14 cellular contexts compared by ENCODE assay signal in the genomic region with DNA sequence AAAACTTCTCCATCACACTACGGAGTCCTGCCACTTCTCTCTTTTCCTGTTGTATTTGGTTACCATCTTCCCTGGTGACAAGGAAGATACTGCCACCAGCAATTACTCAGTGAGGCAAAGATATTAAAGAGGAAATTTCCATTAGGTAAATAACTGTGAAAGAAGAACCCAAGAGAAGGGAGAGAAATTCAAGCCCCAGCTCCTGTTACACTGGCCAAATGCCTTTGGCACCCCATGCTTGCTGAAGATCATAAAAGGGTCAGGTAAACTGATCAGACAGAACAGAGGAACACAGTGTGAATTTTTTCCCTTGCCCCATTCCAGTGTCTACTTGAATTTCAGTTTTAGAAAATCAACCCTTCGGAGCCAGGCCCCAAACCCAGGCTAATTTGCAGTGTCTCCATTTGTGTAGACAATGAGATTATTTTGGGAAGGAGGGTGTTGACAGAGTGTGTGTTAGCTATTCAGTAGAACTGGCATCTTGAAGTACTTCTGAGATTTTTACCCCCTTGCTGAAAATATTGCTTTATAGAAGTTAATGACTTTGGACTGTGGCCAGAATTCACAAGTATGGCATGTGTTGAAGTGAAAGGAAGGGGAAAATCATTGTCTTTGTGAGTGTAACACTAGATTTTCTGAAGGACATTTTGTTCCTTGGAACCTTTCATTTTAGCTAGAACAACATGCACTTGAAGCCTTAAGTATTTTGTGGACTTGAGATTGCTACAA.
A peak's percentile ranks its signal among the peaks of the same experiment; 100 is the strongest.
DNase-seq lines count a peak whose midpoint lies in the region; ATAC-seq, FAIRE-seq and TF ChIP-seq lines count a peak whose summit lies in the region.
"Had no signal": no experiment of that assay in that cellular context is flagged by ENCODE, and none has a peak within 500 bp of the region (broad histone marks: within the 10 kb centered on the region; RNA-seq: fewer than 3 reads in every experiment).

No MANE protein-coding gene starts in this region.

- H3K9ac ChIP-seq in endothelial cell of umbilical vein (replicated peaks; ENCODE audit: extremely low read depth, insufficient read depth, low read length) = no peak overlapping the region

- no peak overlapping the region for H3K4me3 ChIP-seq in endothelial cell of umbilical vein (replicated peaks in 1 of 3; ENCODE audit: insufficient read depth in 1 of 3, low read depth in 1 of 3, low read length in 3 of 3)
- peak overlapping the region in 1 of 4 donors; percentile 17 for H3K4me3 ChIP-seq in gastrocnemius medialis
- H3K4me3 ChIP-seq: body of pancreas, SJSA1, smooth muscle cell had no signal

- H3K9me3 ChIP-seq in endothelial cell of umbilical vein (replicated peaks; ENCODE audit: control insufficient read depth, insufficient read depth, low read length) (no peaks in the 10 kb centered on the region), gastrocnemius medialis (no peaks in the 10 kb centered on the region)
- H3K9me3 ChIP-seq: body of pancreas, SJSA1 had no signal

- H3K27ac ChIP-seq in endothelial cell of umbilical vein (ENCODE audit: insufficient read depth, low read depth, low read length) = no peak overlapping the region
- peak overlapping the region; percentile 84 to 91 (median 90) for H3K27ac ChIP-seq in gastrocnemius medialis
- H3K27ac ChIP-seq: body of pancreas, SJSA1 had no signal

- no peak for TF ChIP-seq POLR2A in endothelial cell of umbilical vein (IDR thresholded peaks at IDR 0.05; ENCODE audit: low read depth, low read length)
- peak in 1 of 2 donors; percentile 18 for TF ChIP-seq POLR2A in gastrocnemius medialis (IDR thresholded peaks at IDR 0.05)

- ATAC-seq in gastrocnemius medialis (peak; percentile 63 to 64), HG03565 (IDR thresholded peaks at IDR 0.05; ENCODE audit: unreplicated experiment) (no peak)
- ATAC-seq: body of pancreas had no signal

- in situ Hi-C loops in gastrocnemius medialis (cut with MboI; ENCODE audit: low sequenced_read_pairs in 4 of 4) = no loop called here

- H3K27me3 ChIP-seq in endothelial cell of umbilical vein (ENCODE audit: control insufficient read depth in 2 of 2, insufficient read depth in 2 of 2, low read length in 2 of 2) (no peaks in the 10 kb centered on the region), gastrocnemius medialis (no peaks in the 10 kb centered on the region)
- H3K27me3 ChIP-seq: body of pancreas, SJSA1 had no signal

- no peaks in the 10 kb centered on the region for H3K79me2 ChIP-seq in endothelial cell of umbilical vein (ENCODE audit: control insufficient read depth, insufficient read depth, low read length)

- FAIRE-seq in endothelial cell of umbilical vein (lab: Jason Lieb, UNC) = no peak
- FAIRE-seq: A204.1 had no signal

- no peak for TF ChIP-seq CTCF in endothelial cell of umbilical vein (IDR thresholded peaks at IDR 0.05; ENCODE audit: extremely low read depth in 1 of 2, insufficient read depth in 1 of 2, low read depth in 1 of 2, low read length in 2 of 2)
- TF ChIP-seq CTCF in gastrocnemius medialis (IDR thresholded peaks at IDR 0.05 in 4 of 5, conservative IDR thresholded peaks at IDR 0.05 in 1 of 5) = peak in 1 of 5 experiments; percentile 9

- no TSS peak for BruUV-seq in endothelial cell of umbilical vein (replicated peaks; lab: Mats Ljungman, UMichigan)

- no peak overlapping the region for H2AFZ ChIP-seq in endothelial cell of umbilical vein (ENCODE audit: low read depth, low read length)

- DNase-seq in NCI-H2029 treated with DMSO at 0.1 percent for 48 hours (lab: John Stamatoyannopoulos, UW) (peak; percentile 22), NCI-H2029 (lab: John Stamatoyannopoulos, UW) (no peak), NCI-H1092 treated with DMSO at 0.1 percent for 48 hours (lab: John Stamatoyannopoulos, UW) (peak; percentile 70), endothelial cell of umbilical vein (ENCODE audit: low read depth, low spot score) (peak; percentile 69), gastrocnemius medialis (peak; percentile 86 to 94), NCI-H345 (lab: John Stamatoyannopoulos, UW) (no peak), germinal center (ENCODE audit: low spot score) (no peak)
- DNase-seq: EL; stimulated activated CD8-positive, alpha-beta memory T cell treated with anti-CD3 and anti-CD28 coated beads, Interleukin-4, amount 100 ng/mL, for 48 hours had no signal

- H3K9me1 ChIP-seq in endothelial cell of umbilical vein (replicated peaks; ENCODE audit: control insufficient read depth, extremely low read depth, insufficient read depth, low read length) = no peaks in the 10 kb centered on the region

- H3K4me2 ChIP-seq in endothelial cell of umbilical vein (ENCODE audit: insufficient read depth, low read length) = no peak overlapping the region
- H3K4me2 ChIP-seq: smooth muscle cell had no signal

- intact Hi-C loops in endothelial cell of umbilical vein (cut with micrococcal nuclease) = no loop called here
- intact Hi-C loops in gastrocnemius medialis (cut with DNase I; ENCODE audit: low total_unique reads) = loop anchor here (5.0 kb wide), 3 partner anchors 91 to 216 kb away; no protein-coding TSS in a partner anchor

- POLR2A ChIA-PET in endothelial cell of umbilical vein (lab: Charles Lee) = no interaction called here

- H3K36me3 ChIP-seq in endothelial cell of umbilical vein (ENCODE audit: control insufficient read depth in 2 of 2, extremely low read depth in 1 of 2, insufficient read depth in 2 of 2, low read length in 2 of 2) (no peaks in the 10 kb centered on the region), gastrocnemius medialis (no peaks in the 10 kb centered on the region)
- H3K36me3 ChIP-seq: SJSA1 had no signal

- CTCF ChIA-PET in endothelial cell of umbilical vein (lab: Charles Lee) = interaction anchor here (1.0 to 2.8 kb wide), 3 partner anchors 9 to 27 kb away, joined by 3 to 7 read pairs (median 6); no protein-coding TSS in a partner anchor

- H3K4me1 ChIP-seq in endothelial cell of umbilical vein (ENCODE audit: control insufficient read depth, extremely low read depth, insufficient read depth, low read length) (peaks cover 50% of the 10 kb centered on the region), gastrocnemius medialis (peaks cover 93 to 97% of the 10 kb centered on the region in 2 donors)

- no peaks in the 10 kb centered on the region for H4K20me1 ChIP-seq in endothelial cell of umbilical vein (replicated peaks; ENCODE audit: control insufficient read depth, extremely low read depth, insufficient read depth, low read length)

- dilution Hi-C loops in endothelial cell of umbilical vein (cut with MboI; ENCODE audit: extremely low pct_ligation_motif_present, low sequenced_read_pairs) = no loop called here

TF ChIP-seq in endothelial cell of umbilical vein, 7 proteins besides CTCF, POLR2A, EP300 and RAD21:
- TF ChIP-seq FOS (IDR thresholded peaks at IDR 0.05; ENCODE audit: borderline replicate concordance, insufficient read depth, low read length) (no peak), EZH2 (IDR thresholded peaks at IDR 0.05; ENCODE audit: borderline replicate concordance, low read depth, low read length, severe bottlenecking) (no peak), POLR2AphosphoS5 (IDR thresholded peaks at IDR 0.05; ENCODE audit: insufficient read depth, low read depth, low read length) (no peak), MYC (IDR thresholded peaks at IDR 0.05; ENCODE audit: low read depth, low read length) (no peak), JUN (IDR thresholded peaks at IDR 0.05; ENCODE audit: borderline replicate concordance, insufficient read depth, insufficient read length, low read depth) (no peak), GATA2 (IDR thresholded peaks at IDR 0.05; ENCODE audit: insufficient read depth, insufficient read length, low read depth, low read length) (no peak)
- TF ChIP-seq, protein P1, sequence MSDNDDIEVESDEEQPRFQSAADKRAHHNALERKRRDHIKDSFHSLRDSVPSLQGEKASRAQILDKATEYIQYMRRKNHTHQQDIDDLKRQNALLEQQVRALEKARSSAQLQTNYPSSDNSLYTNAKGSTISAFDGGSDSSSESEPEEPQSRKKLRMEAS (IDR thresholded peaks at IDR 0.05; ENCODE audit: insufficient read depth, insufficient read length) = no peak

Comparison
In these comparisons a context has a peak if more than half of its experiments do, and no peak if none do; other contexts are left out.
1. DNase-seq: peak in NCI-H2029 treated with DMSO at 0.1 percent for 48 hours (single experiment), NCI-H1092 treated with DMSO at 0.1 percent for 48 hours (single experiment), endothelial cell of umbilical vein (single experiment) and gastrocnemius medialis (2 of 2); none in NCI-H2029 (single experiment), NCI-H345 (single experiment) and germinal center (single experiment).